In genomic region chr5:103109277-103109676, GRCh38 we compare ENCODE assay signal across 31 cellular contexts. TPM values are rescaled to one million over a fixed set of nuclear protein-coding genes. Genes with fewer than 3 reads are reported as not detected.
DNase-seq lines count a peak whose midpoint lies in the region; ATAC-seq and TF ChIP-seq lines count a peak whose summit lies in the region.
"Had no signal": no experiment of that assay in that cellular context is flagged by ENCODE, and none has a peak within 500 bp of the region (broad histone marks: within the 10 kb centered on the region; RNA-seq: fewer than 3 reads in every experiment).

No MANE protein-coding gene starts in this region.

- no peak for DNase-seq in activated T-cell treated with anti-CD3 and anti-CD28 coated beads, Interleukin-2, amount 50 U/mL, for 72 hours
- DNase-seq in activated T-cell treated with anti-CD3 and anti-CD28 coated beads for 4 hours (no peak), WTC11 (ENCODE audit: low spot score) (no peak), iPS-NIHi11 (ENCODE audit: low spot score) (peak; percentile 6), KG1 (lab: John Stamatoyannopoulos, UW) (no peak)
- no peak for DNase-seq in effector memory CD4-positive, alpha-beta T cell
- DNase-seq: 8988T; ACHN; BE2C; CD8-positive, alpha-beta memory T cell; DMS 273 treated with DMSO at 0.1 percent for 48 hours; DMS79; EL; GDM1; GM23248; HCEC 1CT; MG63; NCI-H1105 treated with DMSO at 0.1 percent for 48 hours; NCI-H146; NCI-H1930; NCI-H2107; NCI-H446; NCI-H524 treated with DMSO at 0.1 percent for 48 hours; NCI-H774; Right ventricle myocardium superior; RPMI8226 had no signal

- peaks cover 32% of the 10 kb centered on the region for H3K4me1 Mint-ChIP-seq in activated T-cell treated with anti-CD3 and anti-CD28 coated beads, Interleukin-2, amount 50 U/mL, for 72 hours (ENCODE audit: low read depth)
- H3K4me1 Mint-ChIP-seq in WTC11: peaks cover 24% of the 10 kb centered on the region

- H3K27ac Mint-ChIP-seq in activated T-cell treated with anti-CD3 and anti-CD28 coated beads, Interleukin-2, amount 50 U/mL, for 72 hours: peak overlapping the region; percentile 70
- 0 out of 2 replicates have a peak overlapping the region, but pooled peaks have one; percentile 20 for H3K27ac Mint-ChIP-seq in WTC11
- H3K27ac Mint-ChIP-seq: CD14-positive monocyte; CD8-positive, alpha-beta memory T cell had no signal

- ATAC-seq in activated T-cell treated with anti-CD3 and anti-CD28 coated beads, Interleukin-2, amount 50 U/mL, for 72 hours (replicated peaks in 1 of 2): no peak
- ATAC-seq in WTC11 (peak; percentile 41), esophagus mucosa (no peak)
- ATAC-seq: HepG2 had no signal

- peaks cover 2 to 3% of the 10 kb centered on the region in 2 donors for H3K36me3 Mint-ChIP-seq in activated T-cell treated with anti-CD3 and anti-CD28 coated beads, Interleukin-2, amount 50 U/mL, for 72 hours (ENCODE audit: insufficient read depth in 2 of 2)
- no peaks in the 10 kb centered on the region; the same call in 1 of the 2 replicates for H3K36me3 Mint-ChIP-seq in WTC11

- no peak overlapping the region for H3K27ac ChIP-seq in effector memory CD4-positive, alpha-beta T cell (ENCODE audit: insufficient read depth, low read length, poor library complexity, severe bottlenecking)
- H3K27ac ChIP-seq: GM23248, HL-60, SJSA1 had no signal

- no peaks in the 10 kb centered on the region for H3K9me3 ChIP-seq in effector memory CD4-positive, alpha-beta T cell (ENCODE audit: control insufficient read depth, low read length)
- H3K9me3 ChIP-seq: BE2C, MG63, SJSA1 had no signal

- no peaks in the 10 kb centered on the region for H3K27me3 ChIP-seq in effector memory CD4-positive, alpha-beta T cell (replicated peaks; ENCODE audit: control insufficient read depth, insufficient read depth, low read length, poor library complexity, severe bottlenecking)
- H3K27me3 ChIP-seq: BE2C, MG63, SJSA1 had no signal

- CTCF ChIA-PET in WTC11 (lab: Charles Lee): interaction anchor here (0.8 to 1.1 kb wide), 5 partner anchors 30 to 813 kb away, joined by 3 to 4 read pairs (median 3); no protein-coding TSS in a partner anchor

- H3K27me3 Mint-ChIP-seq in activated T-cell treated with anti-CD3 and anti-CD28 coated beads, Interleukin-2, amount 50 U/mL, for 72 hours (ENCODE audit: low read depth): no peaks in the 10 kb centered on the region
- H3K27me3 Mint-ChIP-seq in WTC11 (ENCODE audit: low read depth): no peaks in the 10 kb centered on the region
- H3K27me3 Mint-ChIP-seq: CD8-positive, alpha-beta memory T cell had no signal

- peaks cover 3% of the 10 kb centered on the region in 2 donors for H3K9me3 Mint-ChIP-seq in activated T-cell treated with anti-CD3 and anti-CD28 coated beads, Interleukin-2, amount 50 U/mL, for 72 hours
- H3K9me3 Mint-ChIP-seq in WTC11: peaks cover 6% of the 10 kb centered on the region

- TF ChIP-seq CTCF in WTC11 (IDR thresholded peaks at IDR 0.05): no peak

- H3K36me3 ChIP-seq in effector memory CD4-positive, alpha-beta T cell (ENCODE audit: control insufficient read depth, insufficient read depth, low read length): no peaks in the 10 kb centered on the region
- H3K36me3 ChIP-seq: BE2C, SJSA1 had no signal

- POLR2A ChIA-PET in WTC11 (lab: Charles Lee): interaction anchor here (1.2 kb wide), 1 partner anchor 11 kb away, joined by 13 read pairs; the partner anchor contains the start of genes GIN1 and PPIP5K2

- H3K4me3 Mint-ChIP-seq in activated T-cell treated with anti-CD3 and anti-CD28 coated beads, Interleukin-2, amount 50 U/mL, for 72 hours: no peak overlapping the region
- H3K4me3 Mint-ChIP-seq in WTC11: no peak overlapping the region
- H3K4me3 Mint-ChIP-seq: CD14-positive monocyte; CD8-positive, alpha-beta memory T cell had no signal

- H3K4me1 ChIP-seq in effector memory CD4-positive, alpha-beta T cell (ENCODE audit: control insufficient read depth, insufficient read depth, low read length, poor library complexity, severe bottlenecking): peaks cover 9% of the 10 kb centered on the region
- H3K4me1 ChIP-seq: SJSA1 had no signal

- H3K4me3 ChIP-seq in effector memory CD4-positive, alpha-beta T cell (ENCODE audit: insufficient read depth, low read depth, low read length, poor library complexity, severe bottlenecking): no peak overlapping the region
- H3K4me3 ChIP-seq: GM23248, MG63, SJSA1 had no signal

TF ChIP-seq in WTC11, 78 proteins besides CTCF, POLR2A, EP300 and RAD21 (continues in another document):
- no peak for TF ChIP-seq FOXP4 (CRISPR knock-in tag; IDR thresholded peaks at IDR 0.05)
- no peak for TF ChIP-seq E2F1 (CRISPR knock-in tag; IDR thresholded peaks at IDR 0.05)
- no peak for TF ChIP-seq E2F4 (CRISPR knock-in tag; IDR thresholded peaks at IDR 0.05; ENCODE audit: borderline replicate concordance, low read depth)
- TF ChIP-seq ZNF219 (CRISPR knock-in tag; IDR thresholded peaks at IDR 0.05; ENCODE audit: borderline replicate concordance): no peak
- TF ChIP-seq ATF1 (CRISPR knock-in tag; IDR thresholded peaks at IDR 0.05): no peak
- no peak for TF ChIP-seq RORB (CRISPR knock-in tag; IDR thresholded peaks at IDR 0.05)
- no peak for TF ChIP-seq ZNF532 (CRISPR knock-in tag; IDR thresholded peaks at IDR 0.05; ENCODE audit: borderline replicate concordance)

RNA-seq across cellular contexts. Expression of gene GIN1, which starts 10.7 kb away (rescaled TPM):
- 1 to 10 TPM; 4.0 to 8.5 TPM for total RNA-seq in activated T-cell treated with anti-CD3 and anti-CD28 coated beads, Interleukin-2, amount 50 U/mL, for 72 hours
- total RNA-seq in WTC11 (2021) (5.7 to 7.0 TPM (median 6.7 TPM) in 3 replicates), esophagus mucosa (4.3 TPM)

RNA-seq across cellular contexts. Expression of gene PPIP5K2, which starts 10.8 kb away (rescaled TPM):
- total RNA-seq in activated T-cell treated with anti-CD3 and anti-CD28 coated beads, Interleukin-2, amount 50 U/mL, for 72 hours: 10 to 100 TPM; 61.7 to 65.7 TPM
- total RNA-seq in WTC11 (2021) (47.3 to 67.6 TPM (median 47.8 TPM) in 3 replicates), esophagus mucosa (26.7 TPM)
